21 cellular contexts compared by ENCODE assay signal in genomic region chr22:28006271-28006670, GRCh38.
"Had no signal": no experiment of that assay in that cellular context is flagged by ENCODE, and none has a peak within 500 bp of the region (broad histone marks: within the 10 kb centered on the region; RNA-seq: fewer than 3 reads in every experiment).

No MANE protein-coding gene starts in this region.

- FAIRE-seq: endothelial cell of umbilical vein had no signal

- H3K27me3 Mint-ChIP-seq: activated CD4-positive, alpha-beta T cell treated with anti-CD3 and anti-CD28 coated beads, Interleukin-2, amount 10 ng/mL, durations not matched to agents 7 days and 5 days; activated T-cell treated with anti-CD3 and anti-CD28 coated beads, Interleukin-2, amount 50 U/mL, for 24 hours; dendritic cell treated with granulocyte-macrophage colony-stimulating factor and Interleukin-4, amounts not matched to agents 40 ng/mL and 50 ng/mL, for 4 days had no signal

- H3K9me3 Mint-ChIP-seq: activated CD4-positive, alpha-beta T cell treated with anti-CD3 and anti-CD28 coated beads, Interleukin-2, amount 10 ng/mL, durations not matched to agents 7 days and 5 days; activated naive CD4-positive, alpha-beta T cell treated with anti-CD3 and anti-CD28 coated beads for 36 hours; activated T-cell treated with anti-CD3 and anti-CD28 coated beads, Interleukin-2, amount 50 U/mL, for 24 hours; dendritic cell treated with granulocyte-macrophage colony-stimulating factor and Interleukin-4, amounts not matched to agents 40 ng/mL and 50 ng/mL, for 4 days; stimulated activated effector memory CD8-positive, alpha-beta T cell treated with anti-CD3 and anti-CD28 coated beads, Interleukin-12 subunit alpha, Interleukin-12 subunit beta, amount 100 ng/mL, for 72 hours; T-helper 1 cell treated with Interleukin-12 subunit alpha and Interleukin-12 subunit beta and Interleukin-4 antibody, amounts not matched to agents 30 μg/mL and 1 μg/mL, for 36 hours had no signal

- H3K36me3 ChIP-seq: ovary, right lobe of liver, thoracic aorta had no signal

- H3K4me1 Mint-ChIP-seq: activated CD4-positive, alpha-beta T cell treated with anti-CD3 and anti-CD28 coated beads, Interleukin-2, amount 10 ng/mL, durations not matched to agents 7 days and 5 days; stimulated activated effector memory CD8-positive, alpha-beta T cell treated with anti-CD3 and anti-CD28 coated beads, Interleukin-12 subunit alpha, Interleukin-12 subunit beta, amount 100 ng/mL, for 72 hours had no signal

- ATAC-seq: activated CD4-positive, CD25-positive, alpha-beta regulatory T cell treated with anti-CD3 and anti-CD28 coated beads, Interleukin-2, amount 50 U/mL, for 24 hours; activated CD8-positive, alpha-beta T cell treated with anti-CD3 and anti-CD28 coated beads, Interleukin-2, amount 10 ng/mL, durations not matched to agents 7 days and 5 days; right lobe of liver; stimulated activated effector memory CD8-positive, alpha-beta T cell treated with anti-CD3 and anti-CD28 coated beads, Interleukin-12 subunit alpha, Interleukin-12 subunit beta, amount 100 ng/mL, for 72 hours; upper lobe of right lung had no signal

- H3K27ac Mint-ChIP-seq: activated CD4-positive, alpha-beta T cell treated with anti-CD3 and anti-CD28 coated beads, Interleukin-2, amount 10 ng/mL, durations not matched to agents 7 days and 5 days; activated CD8-positive, alpha-beta T cell treated with anti-CD3 and anti-CD28 coated beads, Interleukin-2, amount 10 ng/mL, durations not matched to agents 7 days and 5 days; activated naive CD4-positive, alpha-beta T cell treated with anti-CD3 and anti-CD28 coated beads for 36 hours; activated T-cell treated with anti-CD3 and anti-CD28 coated beads, Interleukin-2, amount 50 U/mL, for 24 hours; dendritic cell treated with granulocyte-macrophage colony-stimulating factor and Interleukin-4, amounts not matched to agents 40 ng/mL and 50 ng/mL, for 4 days; stimulated activated effector memory CD8-positive, alpha-beta T cell treated with anti-CD3 and anti-CD28 coated beads, Interleukin-12 subunit alpha, Interleukin-12 subunit beta, amount 100 ng/mL, for 72 hours; T-helper 1 cell treated with Interleukin-12 subunit alpha and Interleukin-12 subunit beta and Interleukin-4 antibody, amounts not matched to agents 30 μg/mL and 1 μg/mL, for 36 hours had no signal

- H3K27me3 ChIP-seq: esophagus muscularis mucosa, ovary, right lobe of liver, upper lobe of right lung had no signal

- H3K36me3 Mint-ChIP-seq: stimulated activated effector memory CD8-positive, alpha-beta T cell treated with anti-CD3 and anti-CD28 coated beads, Interleukin-12 subunit alpha, Interleukin-12 subunit beta, amount 100 ng/mL, for 72 hours had no signal

- H3K4me2 ChIP-seq: smooth muscle cell had no signal

- H3K4me1 ChIP-seq: upper lobe of right lung had no signal

- H3K4me3 Mint-ChIP-seq: activated CD4-positive, alpha-beta T cell treated with anti-CD3 and anti-CD28 coated beads, Interleukin-2, amount 10 ng/mL, durations not matched to agents 7 days and 5 days; activated CD8-positive, alpha-beta T cell treated with anti-CD3 and anti-CD28 coated beads, Interleukin-2, amount 10 ng/mL, durations not matched to agents 7 days and 5 days; activated naive CD4-positive, alpha-beta T cell treated with anti-CD3 and anti-CD28 coated beads for 36 hours; activated T-cell treated with anti-CD3 and anti-CD28 coated beads, Interleukin-2, amount 50 U/mL, for 24 hours; dendritic cell treated with granulocyte-macrophage colony-stimulating factor and Interleukin-4, amounts not matched to agents 40 ng/mL and 50 ng/mL, for 4 days; stimulated activated effector memory CD8-positive, alpha-beta T cell treated with anti-CD3 and anti-CD28 coated beads, Interleukin-12 subunit alpha, Interleukin-12 subunit beta, amount 100 ng/mL, for 72 hours; T-helper 1 cell treated with Interleukin-12 subunit alpha and Interleukin-12 subunit beta and Interleukin-4 antibody, amounts not matched to agents 30 μg/mL and 1 μg/mL, for 36 hours had no signal

- H3K4me3 ChIP-seq: esophagus muscularis mucosa, ovary, right lobe of liver, smooth muscle cell, thoracic aorta, upper lobe of right lung had no signal

- H3K9me3 ChIP-seq: esophagus muscularis mucosa, ovary, right lobe of liver, thoracic aorta, upper lobe of right lung had no signal

- DNase-seq: activated CD4-positive, alpha-beta T cell treated with anti-CD3 and anti-CD28 coated beads, Interleukin-2, amount 10 ng/mL, durations not matched to agents 7 days and 5 days; activated CD8-positive, alpha-beta T cell treated with anti-CD3 and anti-CD28 coated beads, Interleukin-2, amount 10 ng/mL, durations not matched to agents 7 days and 5 days; activated naive CD4-positive, alpha-beta T cell treated with anti-CD3 and anti-CD28 coated beads for 36 hours; activated T-cell treated with anti-CD3 and anti-CD28 coated beads, Interleukin-2, amount 50 U/mL, for 24 hours; anterior cingulate cortex; effector memory CD4-positive, alpha-beta T cell; foreskin fibroblast; hippocampal formation; islet precursor cell; ovary; right lobe of liver; stimulated activated CD4-positive, alpha-beta T cell treated with anti-CD3 and anti-CD28 coated beads, Interleukin-4, amount 100 ng/mL, for 24 hours; upper lobe of right lung had no signal

- H3K27ac ChIP-seq: ovary, right lobe of liver, thoracic aorta, upper lobe of right lung had no signal
